Comparison of ENCODE assay signal across 7 cellular contexts in genomic region chr22:35381424-35381772, GRCh38. TPM values are rescaled to one million over a fixed set of nuclear protein-coding genes. Genes with fewer than 3 reads are reported as not detected.
DNase-seq lines count a peak whose midpoint lies in the region; TF ChIP-seq lines count a peak whose summit lies in the region.

No MANE protein-coding gene starts in this region.

- TF ChIP-seq POLR2A in suprapubic skin (IDR thresholded peaks at IDR 0.05): no peak

- 46 to 65% (median 63%) methylated on average over 4 of the region's 4 CpGs for WGBS in adipose tissue, 3 donors
- 37% methylated on average over 4 of the region's 4 CpGs for WGBS in suprapubic skin

- no peaks in the 10 kb centered on the region for H3K36me3 ChIP-seq in suprapubic skin

- no peak for TF ChIP-seq EP300 in suprapubic skin (IDR thresholded peaks at IDR 0.05)

- H3K4me3 ChIP-seq in suprapubic skin: peak overlapping the region; percentile 57

- H3K9me3 ChIP-seq in suprapubic skin: no peaks in the 10 kb centered on the region

- TF ChIP-seq CTCF in suprapubic skin (IDR thresholded peaks at IDR 0.05): no peak

- H3K27ac ChIP-seq in adipose tissue (ENCODE audit: low read depth, low read length) (peak overlapping the region; percentile 2), layer of hippocampus (ENCODE audit: low read depth, low read length) (peak overlapping the region; percentile 76), suprapubic skin (peak overlapping the region; percentile 79)

- no peaks in the 10 kb centered on the region for H3K27me3 ChIP-seq in layer of hippocampus (ENCODE audit: control insufficient read depth, insufficient read depth, low read length)
- no peaks in the 10 kb centered on the region for H3K27me3 ChIP-seq in suprapubic skin

- H3K4me1 ChIP-seq in suprapubic skin: peaks cover 47% of the 10 kb centered on the region

- DNase-seq in HT1080 (ENCODE audit: low read depth) (peak; percentile 32), suprapubic skin (ENCODE audit: low spot score in 2 of 2) (no peak), NCI-H1436 treated with DMSO at 0.1 percent for 48 hours (lab: John Stamatoyannopoulos, UW) (no peak), Ammon's horn (ENCODE audit: low spot score) (no peak), NCI-H146 (lab: John Stamatoyannopoulos, UW) (no peak)

RNA-seq across cellular contexts. Expression of gene HMOX1, which starts 0.5 kb away (rescaled TPM):
- 23.4 and 23.8 TPM in 2 replicates for total RNA-seq in HT1080 (2014; rRNA removed; shearing (Covaris generic))
- 28.2 and 34.0 TPM in 2 replicates for polyA plus RNA-seq in HT1080 (2015; cell fraction: cytosol; rRNA removed)
- polyA plus RNA-seq in HT1080 (2015; cell fraction: nucleus; rRNA removed): 26.1 and 29.3 TPM in 2 replicates
- polyA plus RNA-seq in adipose tissue: 100 to 1,000 TPM in 1 of 3 donors, 10 to 100 TPM in 1, 1 to 10 TPM in 1; 9.0 to 358 (median 86.9) TPM
- total RNA-seq in suprapubic skin: 10 to 100 TPM; 13.6 to 95.7 (median 61.8) TPM

RNA-seq across cellular contexts. Expression of gene MCM5, which starts 18.5 kb away (rescaled TPM):
- 168 and 194 TPM in 2 replicates for total RNA-seq in HT1080 (2014; rRNA removed; shearing (Covaris generic))
- 85.0 and 87.5 TPM in 2 replicates for polyA plus RNA-seq in HT1080 (2015; cell fraction: cytosol; rRNA removed)
- 190 and 192 TPM in 2 replicates for polyA plus RNA-seq in HT1080 (2015; cell fraction: nucleus; rRNA removed)
- polyA plus RNA-seq in adipose tissue: 10 to 100 TPM in 2 of 3 donors, 1 to 10 TPM in 1; 8.7 to 12.1 (median 11.2) TPM
- total RNA-seq in suprapubic skin: 10 to 100 TPM; 19.7 to 41.3 (median 32.6) TPM

Comparison
In these comparisons a context has a peak if more than half of its experiments do, and no peak if none do; other contexts are left out.
1. H3K27ac ChIP-seq: peak in every context shown above with its lines; median percentile 79 in suprapubic skin; 76 in layer of hippocampus; 2 in adipose tissue.